3 cellular contexts compared by ENCODE assay signal in the genomic region with DNA sequence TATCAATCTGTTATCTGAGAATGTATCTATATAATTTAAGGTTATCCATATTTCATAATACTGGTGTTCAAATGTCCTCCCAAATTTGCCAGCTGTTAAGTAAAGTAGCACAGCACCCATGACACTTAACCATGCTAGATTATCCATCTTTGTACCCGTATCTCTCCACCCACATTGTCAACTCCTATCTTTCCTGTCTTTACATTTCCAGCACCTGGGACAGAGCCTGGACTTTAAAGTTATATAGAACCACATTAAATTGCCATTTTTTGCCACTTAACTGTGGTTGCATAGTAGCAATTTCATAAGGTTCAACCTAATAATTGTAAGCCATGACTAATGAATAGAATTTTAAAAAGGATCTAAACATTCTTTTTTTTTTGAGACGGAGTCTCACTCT.
A peak's percentile ranks its signal among the peaks of the same experiment; 100 is the strongest.
TF ChIP-seq lines count a peak whose summit lies in the region.

No MANE protein-coding gene starts in this region.

TF ChIP-seq in A549, 52 proteins besides CTCF, POLR2A, EP300 and RAD21:
- TF ChIP-seq, protein P1, sequence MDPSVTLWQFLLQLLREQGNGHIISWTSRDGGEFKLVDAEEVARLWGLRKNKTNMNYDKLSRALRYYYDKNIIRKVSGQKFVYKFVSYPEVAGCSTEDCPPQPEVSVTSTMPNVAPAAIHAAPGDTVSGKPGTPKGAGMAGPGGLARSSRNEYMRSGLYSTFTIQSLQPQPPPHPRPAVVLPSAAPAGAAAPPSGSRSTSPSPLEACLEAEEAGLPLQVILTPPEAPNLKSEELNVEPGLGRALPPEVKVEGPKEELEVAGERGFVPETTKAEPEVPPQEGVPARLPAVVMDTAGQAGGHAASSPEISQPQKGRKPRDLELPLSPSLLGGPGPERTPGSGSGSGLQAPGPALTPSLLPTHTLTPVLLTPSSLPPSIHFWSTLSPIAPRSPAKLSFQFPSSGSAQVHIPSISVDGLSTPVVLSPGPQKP (IDR thresholded peaks at IDR 0.05; ENCODE audit: low read depth, low read length), result no peak
- TF ChIP-seq, protein P2, sequence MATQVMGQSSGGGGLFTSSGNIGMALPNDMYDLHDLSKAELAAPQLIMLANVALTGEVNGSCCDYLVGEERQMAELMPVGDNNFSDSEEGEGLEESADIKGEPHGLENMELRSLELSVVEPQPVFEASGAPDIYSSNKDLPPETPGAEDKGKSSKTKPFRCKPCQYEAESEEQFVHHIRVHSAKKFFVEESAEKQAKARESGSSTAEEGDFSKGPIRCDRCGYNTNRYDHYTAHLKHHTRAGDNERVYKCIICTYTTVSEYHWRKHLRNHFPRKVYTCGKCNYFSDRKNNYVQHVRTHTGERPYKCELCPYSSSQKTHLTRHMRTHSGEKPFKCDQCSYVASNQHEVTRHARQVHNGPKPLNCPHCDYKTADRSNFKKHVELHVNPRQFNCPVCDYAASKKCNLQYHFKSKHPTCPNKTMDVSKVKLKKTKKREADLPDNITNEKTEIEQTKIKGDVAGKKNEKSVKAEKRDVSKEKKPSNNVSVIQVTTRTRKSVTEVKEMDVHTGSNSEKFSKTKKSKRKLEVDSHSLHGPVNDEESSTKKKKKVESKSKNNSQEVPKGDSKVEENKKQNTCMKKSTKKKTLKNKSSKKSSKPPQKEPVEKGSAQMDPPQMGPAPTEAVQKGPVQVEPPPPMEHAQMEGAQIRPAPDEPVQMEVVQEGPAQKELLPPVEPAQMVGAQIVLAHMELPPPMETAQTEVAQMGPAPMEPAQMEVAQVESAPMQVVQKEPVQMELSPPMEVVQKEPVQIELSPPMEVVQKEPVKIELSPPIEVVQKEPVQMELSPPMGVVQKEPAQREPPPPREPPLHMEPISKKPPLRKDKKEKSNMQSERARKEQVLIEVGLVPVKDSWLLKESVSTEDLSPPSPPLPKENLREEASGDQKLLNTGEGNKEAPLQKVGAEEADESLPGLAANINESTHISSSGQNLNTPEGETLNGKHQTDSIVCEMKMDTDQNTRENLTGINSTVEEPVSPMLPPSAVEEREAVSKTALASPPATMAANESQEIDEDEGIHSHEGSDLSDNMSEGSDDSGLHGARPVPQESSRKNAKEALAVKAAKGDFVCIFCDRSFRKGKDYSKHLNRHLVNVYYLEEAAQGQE (IDR thresholded peaks at IDR 0.05), result peak; percentile 74; the same call in 1 of the 2 replicates
- no peak for TF ChIP-seq HDAC2 (IDR thresholded peaks at IDR 0.05)

TF ChIP-seq in GM23338, 12 proteins besides CTCF, POLR2A, EP300 and RAD21:
- TF ChIP-seq, protein P2 (IDR thresholded peaks at IDR 0.05; ENCODE audit: unreplicated experiment), result peak; percentile 58
- no peak for TF ChIP-seq EZH2phosphoT487 (IDR thresholded peaks at IDR 0.05; ENCODE audit: unreplicated experiment)

TF ChIP-seq in Ishikawa, 13 proteins besides CTCF, POLR2A, EP300 and RAD21 (continued from another document):
- TF ChIP-seq, protein P2 (IDR thresholded peaks at IDR 0.05; ENCODE audit: low read depth), result peak; percentile 74
